ENCODE assay signal across 1 cellular context in genomic region chr19:28553005-28553404, GRCh38.
TF ChIP-seq lines count a peak whose summit lies in the region.

No MANE protein-coding gene starts in this region.

TF ChIP-seq in K562, 482 proteins besides CTCF, POLR2A, EP300 and RAD21 (continued from another document):
- TF ChIP-seq ZNF609 (CRISPR knock-in tag; IDR thresholded peaks at IDR 0.05; ENCODE audit: borderline replicate concordance): no peak
- no peak for TF ChIP-seq CBX2 (IDR thresholded peaks at IDR 0.05; ENCODE audit: insufficient read depth, low read length, poor library complexity, severe bottlenecking)
- peak; percentile 77; the same call in 1 of the 2 replicates for TF ChIP-seq ZNF644 (tag; IDR thresholded peaks at IDR 0.05; ENCODE audit: low read depth)
- TF ChIP-seq TBL1XR1 (IDR thresholded peaks at IDR 0.05; ENCODE audit: low read length in 2 of 2): no peak
- no peak for TF ChIP-seq ARID3A (IDR thresholded peaks at IDR 0.05; ENCODE audit: borderline replicate concordance, low read depth, low read length)
- peak; percentile 53; the same call in 1 of the 2 replicates for TF ChIP-seq SMARCE1 (IDR thresholded peaks at IDR 0.05)
- 0 out of 2 replicates have a peak, but pooled peaks have one; percentile 39 for TF ChIP-seq CBFA2T2 (conservative IDR thresholded peaks at IDR 0.05)
- no peak for TF ChIP-seq E2F1 (CRISPR knock-in tag; IDR thresholded peaks at IDR 0.05)
- peak; percentile 54; the same call in 1 of the 2 replicates for TF ChIP-seq PTRF (tag; IDR thresholded peaks at IDR 0.05)
- TF ChIP-seq MAFF (IDR thresholded peaks at IDR 0.05; ENCODE audit: low read length): peak; percentile 51; the same call in 1 of the 2 replicates
- no peak for TF ChIP-seq RBBP5 (IDR thresholded peaks at IDR 0.05; ENCODE audit: borderline replicate concordance, insufficient read depth, low read length, poor library complexity, severe bottlenecking)
- TF ChIP-seq ZBTB8A (IDR thresholded peaks at IDR 0.05; ENCODE audit: partially characterized antibody): no peak
- no peak for TF ChIP-seq RUNX1 (IDR thresholded peaks at IDR 0.05; ENCODE audit: low read depth)
- TF ChIP-seq DIDO1 (tag; IDR thresholded peaks at IDR 0.05; ENCODE audit: low read depth): peak; percentile 63; the same call in 1 of the 2 replicates
- TF ChIP-seq FOXK1 (CRISPR knock-in tag; IDR thresholded peaks at IDR 0.05; ENCODE audit: borderline replicate concordance): no peak
- no peak for TF ChIP-seq GTF2E2 (tag; IDR thresholded peaks at IDR 0.05)
- peak; percentile 36 for TF ChIP-seq ARID1B (IDR thresholded peaks at IDR 0.05)
- TF ChIP-seq CREBBP (IDR thresholded peaks at IDR 0.05; ENCODE audit: low read depth, low read length): no peak
- peak; percentile 75 for TF ChIP-seq BHLHE40 (IDR thresholded peaks at IDR 0.05; ENCODE audit: low read length)
- TF ChIP-seq BCOR (IDR thresholded peaks at IDR 0.05): no peak
- TF ChIP-seq ZBTB11 (CRISPR knock-in tag; IDR thresholded peaks at IDR 0.05): no peak
- TF ChIP-seq GABPB2 (CRISPR knock-in tag; conservative IDR thresholded peaks at IDR 0.05): no peak
- no peak for TF ChIP-seq ZNF695 (CRISPR knock-in tag; IDR thresholded peaks at IDR 0.05)
- TF ChIP-seq AFF4 (CRISPR knock-in tag; IDR thresholded peaks at IDR 0.05): no peak
- TF ChIP-seq ZNF239 (CRISPR knock-in tag; IDR thresholded peaks at IDR 0.05): peak; percentile 67; the same call in 1 of the 2 replicates
- no peak for TF ChIP-seq ZNF384 (IDR thresholded peaks at IDR 0.05; ENCODE audit: low read depth, low read length)
- no peak for TF ChIP-seq ZNF778 (CRISPR knock-in tag; IDR thresholded peaks at IDR 0.05)
- no peak for TF ChIP-seq CUX1 (CRISPR knock-in tag; IDR thresholded peaks at IDR 0.05)
- no peak for TF ChIP-seq MCM7 (IDR thresholded peaks at IDR 0.05)
- no peak for TF ChIP-seq HNRNPH1 (optimal IDR thresholded peaks at IDR 0.05; ENCODE audit: low read depth, low read length)
- no peak for TF ChIP-seq ZKSCAN1 (IDR thresholded peaks at IDR 0.05; ENCODE audit: low read depth, low read length)
- TF ChIP-seq ZNF134 (CRISPR knock-in tag; conservative IDR thresholded peaks at IDR 0.05): 0 out of 2 replicates have a peak, but pooled peaks have one; percentile 9
- no peak for TF ChIP-seq NR4A1 (CRISPR knock-in tag; IDR thresholded peaks at IDR 0.05)
- TF ChIP-seq NR4A1 (tag; IDR thresholded peaks at IDR 0.05): peak; percentile 71
TF ChIP-seq in K562: peak in this region for 108.
